ENCODE assay signal across 17 cellular contexts in the genomic region with DNA sequence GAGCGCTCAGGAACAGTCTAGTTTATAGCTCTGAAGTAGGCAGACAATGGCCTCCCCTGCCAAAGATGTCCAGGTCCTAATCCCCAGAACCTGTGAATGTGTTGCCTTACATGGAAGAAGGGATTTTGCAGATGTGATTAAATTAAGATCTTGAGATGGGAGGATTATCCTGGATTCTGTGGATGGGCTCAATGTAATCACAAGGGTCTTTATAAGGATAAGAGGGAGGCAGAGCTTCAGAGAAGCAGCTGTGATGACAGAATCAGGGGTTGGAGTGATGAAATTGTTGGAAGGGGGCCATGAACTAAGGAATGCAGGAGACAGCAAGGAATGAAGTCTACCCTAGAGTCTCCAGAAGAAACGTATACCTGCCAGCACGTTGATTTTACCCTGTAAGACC.
"Had no signal": no experiment of that assay in that cellular context is flagged by ENCODE, and none has a peak within 500 bp of the region (broad histone marks: within the 10 kb centered on the region; RNA-seq: fewer than 3 reads in every experiment).

No MANE protein-coding gene starts in this region.

- DNase-seq: activated CD4-positive, alpha-beta T cell treated with anti-CD3 and anti-CD28 coated beads, Interleukin-2, amount 50 U/mL, for 1 hour; activated CD8-positive, alpha-beta memory T cell treated with anti-CD3 and anti-CD28 coated beads for 24 hours; activated CD8-positive, alpha-beta memory T cell treated with anti-CD3 and anti-CD28 coated beads, Interleukin-2, amount 50 U/mL, for 48 hours; activated effector memory CD4-positive, alpha-beta T cell treated with anti-CD3 and anti-CD28 coated beads, Interleukin-2, amount 50 U/mL, for 16 hours; activated T-cell treated with anti-CD3 and anti-CD28 coated beads, Interleukin-2, amount 50 U/mL, for 48 hours; adrenal gland; effector CD8-positive, alpha-beta T cell; foreskin keratinocyte; left cardiac atrium; nucleus accumbens; sigmoid colon; spleen; stimulated activated naive B cell treated with anti-CD40 and anti-IgM and Interleukin-4, amounts not matched to agents 10 μg/mL and 1 μg/mL and 100 μg/mL, for 72 hours; upper lobe of left lung had no signal

- H3K4me3 ChIP-seq: adrenal gland, esophagus muscularis mucosa, hepatocyte, sigmoid colon, spleen, thoracic aorta, upper lobe of left lung had no signal
